In the genomic region with DNA sequence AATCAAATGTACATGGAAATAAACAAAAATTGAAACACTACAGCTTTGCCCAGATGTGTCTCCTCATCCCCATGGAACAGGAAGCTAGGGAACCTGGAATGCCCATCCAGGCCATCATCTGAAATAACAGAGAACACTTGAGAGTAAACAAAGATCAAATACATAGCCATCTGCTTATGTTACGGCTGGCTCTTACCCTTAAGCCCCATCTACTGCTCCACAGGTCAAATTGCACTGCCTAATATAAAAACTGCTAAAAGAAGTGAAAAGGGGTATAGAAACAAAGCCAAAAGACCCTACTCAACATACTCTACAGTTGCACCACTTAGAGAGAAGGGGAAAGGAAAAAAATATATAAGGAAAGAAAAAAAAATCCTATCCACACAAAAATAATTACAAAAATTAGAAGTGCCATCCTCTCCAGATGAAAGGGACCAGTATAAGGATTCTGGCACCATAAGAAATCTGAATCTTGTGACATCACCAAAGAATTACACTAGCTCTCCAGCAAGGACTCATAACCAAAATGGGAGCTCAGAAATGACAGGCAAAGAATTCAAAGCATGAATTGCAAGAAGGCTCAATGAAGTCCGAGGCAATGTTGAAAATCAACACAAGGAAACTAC, we compare ENCODE assay signal across 1 cellular context.
TF ChIP-seq lines count a peak whose summit lies in the region.

No MANE protein-coding gene starts in this region.

TF ChIP-seq in IMR-90, 13 proteins besides CTCF, POLR2A, EP300 and RAD21:
- TF ChIP-seq BHLHE40 (IDR thresholded peaks at IDR 0.05; ENCODE audit: low read depth, low read length) = no peak
- TF ChIP-seq MAZ (IDR thresholded peaks at IDR 0.05; ENCODE audit: borderline replicate concordance, low read depth, low read length) = no peak
- TF ChIP-seq MXI1 (IDR thresholded peaks at IDR 0.05; ENCODE audit: borderline replicate concordance, low read depth, low read length) = no peak
- TF ChIP-seq CEBPB (IDR thresholded peaks at IDR 0.05; ENCODE audit: low read depth, low read length) = no peak
